8 cellular contexts compared by ENCODE assay signal in genomic region chr21:37071561-37072238, GRCh38. TPM values are rescaled to one million over a fixed set of nuclear protein-coding genes. Genes with fewer than 3 reads are reported as not detected.
DNase-seq lines count a peak whose midpoint lies in the region; ATAC-seq and TF ChIP-seq lines count a peak whose summit lies in the region.

No MANE protein-coding gene starts in this region.

- H3K4me1 ChIP-seq in adipocyte (ENCODE audit: control insufficient read depth, insufficient read depth, low read length) (peaks cover 21% of the 10 kb centered on the region), prostate gland (replicated peaks) (peaks cover 6% of the 10 kb centered on the region)

- peak; percentile 8 to 29 for ATAC-seq in left cardiac atrium
- ATAC-seq in GM18870 (IDR thresholded peaks at IDR 0.05; ENCODE audit: unreplicated experiment): no peak
- no peak for ATAC-seq in HG03095 (IDR thresholded peaks at IDR 0.05; ENCODE audit: unreplicated experiment)

- H3K36me3 ChIP-seq in adipocyte (ENCODE audit: control insufficient read depth, insufficient read depth, low read length, severe bottlenecking) (peaks cover 20% of the 10 kb centered on the region), prostate gland (no peaks in the 10 kb centered on the region)

- intact Hi-C loops in left cardiac atrium (cut with DNase I): no loop called here
- intact Hi-C loops in prostate gland (cut with DNase I): loop anchor here (1.0 to 5.0 kb wide), 2 partner anchors 82 to 296 kb away; partner anchors contain the start of gene DYRK1A

- H3K27me3 ChIP-seq in adipocyte (replicated peaks; ENCODE audit: control insufficient read depth, insufficient read depth, low read length) (no peaks in the 10 kb centered on the region), prostate gland (replicated peaks; ENCODE audit: insufficient read depth) (no peaks in the 10 kb centered on the region)

- H3K9ac ChIP-seq in adipocyte (ENCODE audit: low read length): peak overlapping the region; percentile 96

- H3K4me3 ChIP-seq in adipocyte (ENCODE audit: low read length) (peak overlapping the region; percentile 97), prostate gland (peak overlapping the region; percentile 87 to 96)

- H3K27ac ChIP-seq in prostate gland: peak overlapping the region; percentile 96 to 99

- H3K9me3 ChIP-seq in adipocyte (ENCODE audit: control insufficient read depth, low read length) (no peaks in the 10 kb centered on the region), prostate gland (no peaks in the 10 kb centered on the region)

- peak in 1 of 4 experiments; percentile 12 for TF ChIP-seq CTCF in prostate gland (IDR thresholded peaks at IDR 0.05)

- TF ChIP-seq POLR2A in prostate gland (IDR thresholded peaks at IDR 0.05): peak; percentile 36

- 20% methylated on average over 12 of the region's 12 CpGs for WGBS in prostate gland

- DNase-seq in NCI-H1417 (lab: John Stamatoyannopoulos, UW): peak; percentile 44 to 90 (median 84)
- no peak for DNase-seq in NCI-H1417 treated with DMSO at 0.1 percent for 48 hours (lab: John Stamatoyannopoulos, UW)
- DNase-seq in NCI-H2107 treated with DMSO at 0.1 percent for 48 hours (lab: John Stamatoyannopoulos, UW; ENCODE audit: unreplicated experiment): peak; percentile 73
- DNase-seq in adipocyte (ENCODE audit: low read depth): peak; percentile 85
- DNase-seq in left cardiac atrium: peak; percentile 68
- peak; percentile 33 for DNase-seq in prostate gland (ENCODE audit: low spot score)

RNA-seq across cellular contexts. Expression of gene PIGP, which starts 1.2 kb away (rescaled TPM):
- total RNA-seq in left cardiac atrium (10 to 100 TPM; 32.1 to 33.2 TPM), prostate gland (10 to 100 TPM; 18.0 to 54.5 TPM)

RNA-seq across cellular contexts. Expression of gene TTC3, which starts 1.4 kb away (rescaled TPM):
- 10 to 100 TPM; 68.2 to 74.4 TPM for total RNA-seq in left cardiac atrium
- 100 to 1,000 TPM; 169 to 201 TPM for total RNA-seq in prostate gland

Comparison
In these comparisons a context has a peak if more than half of its experiments do, and no peak if none do; other contexts are left out.
1. ATAC-seq: peak in left cardiac atrium (2 of 2); none in GM18870 (single experiment) and HG03095 (single experiment).